10 cellular contexts compared by ENCODE assay signal in the genomic region with DNA sequence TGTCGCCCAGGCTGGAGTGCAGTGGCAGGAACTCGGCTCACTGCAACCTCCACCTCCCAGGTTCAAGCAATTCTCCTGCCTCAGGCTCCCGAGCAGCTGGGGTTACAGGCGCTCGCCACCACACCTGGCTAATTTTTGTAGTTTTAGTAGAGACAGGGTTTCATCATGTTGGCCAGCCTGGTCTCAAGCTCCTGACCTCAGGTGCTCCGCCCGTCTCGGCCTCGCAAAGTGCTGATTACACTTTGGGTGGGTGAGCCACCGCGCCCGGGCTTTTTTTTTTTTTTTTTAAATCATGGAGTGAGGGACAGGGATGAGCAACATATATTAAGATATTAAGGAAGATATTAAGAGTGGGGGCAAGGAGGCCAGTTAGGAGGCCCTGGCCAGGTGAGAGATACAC. TPM values are rescaled to one million over a fixed set of nuclear protein-coding genes. Genes with fewer than 3 reads are reported as not detected.
DNase-seq lines count a peak whose midpoint lies in the region; ATAC-seq and TF ChIP-seq lines count a peak whose summit lies in the region.
"Not testable (repeated sequence)": the region's sequence is repeated elsewhere in the genome, so short reads cannot be mapped to it uniquely, and the experiment has no call there.
"Had no signal": no experiment of that assay in that cellular context is flagged by ENCODE, and none has a peak within 500 bp of the region (broad histone marks: within the 10 kb centered on the region; RNA-seq: fewer than 3 reads in every experiment).

No MANE protein-coding gene starts in this region.

- POLR2A ChIA-PET in T-cell (lab: Charles Lee) = interaction anchor here (0.6 to 1.3 kb wide), 5 partner anchors 15 to 790 kb away, joined by 3 to 4 read pairs (median 3); a partner anchor contains a TSS

- WGBS in suprapubic skin = 90% methylated on average over 12 of the region's 12 CpGs

- H3K9me3 ChIP-seq in neural progenitor cell (ENCODE audit: low read depth); suprapubic skin: not testable (repeated sequence)

- peak overlapping the region; percentile 93 for H3K27ac Mint-ChIP-seq in Calu3 (ENCODE audit: unreplicated experiment)
- H3K27ac Mint-ChIP-seq in T-cell = peak overlapping the region in 1 of 2 donors; percentile 98
- H3K27ac Mint-ChIP-seq in activated naive CD4-positive, alpha-beta T cell treated with anti-CD3 and anti-CD28 coated beads, Interleukin-2, amount 50 U/mL, for 24 hours = peak overlapping the region; percentile 93
- peak overlapping the region; percentile 98 to 99 for H3K27ac Mint-ChIP-seq in effector memory CD8-positive, alpha-beta T cell
- H3K27ac Mint-ChIP-seq in immature natural killer cell = peak overlapping the region; percentile 87 to 98 (median 96)
- not testable (repeated sequence) for H3K27ac Mint-ChIP-seq in neural progenitor cell

- not testable (repeated sequence) for H4K20me1 ChIP-seq in KMS-11 (ENCODE audit: insufficient read depth); neural progenitor cell (ENCODE audit: low read depth)

- not testable (repeated sequence) for H3K9me3 Mint-ChIP-seq in Calu3 (ENCODE audit: low read depth, unreplicated experiment); T-cell; activated naive CD4-positive, alpha-beta T cell treated with anti-CD3 and anti-CD28 coated beads, Interleukin-2, amount 50 U/mL, for 24 hours; effector memory CD8-positive, alpha-beta T cell; immature natural killer cell; neural progenitor cell

- peak overlapping the region; percentile 71; the same call in 1 of the 2 replicates for H3K27ac ChIP-seq in KMS-11
- H3K27ac ChIP-seq in neural progenitor cell, suprapubic skin: not testable (repeated sequence)

- H3K4me3 Mint-ChIP-seq in Calu3 (ENCODE audit: low read depth, unreplicated experiment) (peak overlapping the region; percentile 90), T-cell (peak overlapping the region; percentile 88 to 92 (median 90)), immature natural killer cell (peak overlapping the region; percentile 83 to 98 (median 94)), neural progenitor cell (peak overlapping the region; percentile 97)
- peak overlapping the region; percentile 99 for H3K4me3 Mint-ChIP-seq in activated naive CD4-positive, alpha-beta T cell treated with anti-CD3 and anti-CD28 coated beads, Interleukin-2, amount 50 U/mL, for 24 hours
- H3K4me3 Mint-ChIP-seq in effector memory CD8-positive, alpha-beta T cell = peak overlapping the region; percentile 90 to 96

- H3F3A ChIP-seq in neural progenitor cell (ENCODE audit: low read depth) = peaks cover 14% of the 10 kb centered on the region

- H3K36me3 ChIP-seq in KMS-11 (ENCODE audit: insufficient read depth); neural progenitor cell; suprapubic skin: not testable (repeated sequence)

- not testable (repeated sequence) for TF ChIP-seq POLR2A in suprapubic skin (IDR thresholded peaks at IDR 0.05)

- CTCF ChIA-PET in Calu3 (lab: Charles Lee) (interaction anchor here (0.7 to 3.1 kb wide), 5 partner anchors 21 to 637 kb away, joined by 3 to 27 read pairs (median 4); no protein-coding TSS in a partner anchor), T-cell (lab: Charles Lee) (interaction anchor here (1.4 to 2.8 kb wide), 4 partner anchors 29 to 626 kb away, joined by 3 to 42 read pairs (median 9); no protein-coding TSS in a partner anchor)

- not testable (repeated sequence) for BruUV-seq in Calu3 (replicated peaks; lab: Mats Ljungman, UMichigan)

- peak overlapping the region; percentile 78; the same call in 1 of the 2 replicates for H3K9ac ChIP-seq in KMS-11
- H3K9ac ChIP-seq in neural progenitor cell = not testable (repeated sequence)

- not testable (repeated sequence) for ATAC-seq in T-cell (replicated peaks in 1 of 4); effector memory CD8-positive, alpha-beta T cell (replicated peaks)

- H3K27me3 ChIP-seq in KMS-11 (ENCODE audit: insufficient read depth, low read depth); neural progenitor cell; suprapubic skin: not testable (repeated sequence)

- not testable (repeated sequence) for TF ChIP-seq EP300 in suprapubic skin (IDR thresholded peaks at IDR 0.05)

- H3K4me1 Mint-ChIP-seq in Calu3 (ENCODE audit: low read depth, unreplicated experiment) (peaks cover 33% of the 10 kb centered on the region), T-cell (peaks cover 65 to 68% (median 67%) of the 10 kb centered on the region in 3 donors), immature natural killer cell (peaks cover 60 to 78% of the 10 kb centered on the region in 2 donors), neural progenitor cell (peaks cover 32% of the 10 kb centered on the region)
- H3K4me1 Mint-ChIP-seq in activated naive CD4-positive, alpha-beta T cell treated with anti-CD3 and anti-CD28 coated beads, Interleukin-2, amount 50 U/mL, for 24 hours = peaks cover 58% of the 10 kb centered on the region
- H3K4me1 Mint-ChIP-seq in effector memory CD8-positive, alpha-beta T cell (ENCODE audit: low read depth in 2 of 2) = peaks cover 28 to 42% of the 10 kb centered on the region in 2 donors

- not testable (repeated sequence) for TF ChIP-seq CTCF in Calu3 (IDR thresholded peaks at IDR 0.05; ENCODE audit: unreplicated experiment); KMS-11 (conservative IDR thresholded peaks at IDR 0.05; ENCODE audit: low read depth, low read length); neural progenitor cell (IDR thresholded peaks at IDR 0.05); suprapubic skin (IDR thresholded peaks at IDR 0.05)

- H3K4me1 ChIP-seq in KMS-11 (ENCODE audit: low read depth, poor library complexity, severe bottlenecking) (peaks cover 46% of the 10 kb centered on the region), suprapubic skin (peaks cover 45% of the 10 kb centered on the region)
- not testable (repeated sequence) for H3K4me1 ChIP-seq in neural progenitor cell

- H2AFZ ChIP-seq in KMS-11 (ENCODE audit: low read depth) = peak overlapping the region; percentile 55; the same call in 1 of the 2 replicates
- not testable (repeated sequence) for H2AFZ ChIP-seq in neural progenitor cell (replicated peaks)

- peak overlapping the region; percentile 87 for H3K4me3 ChIP-seq in KMS-11 (IDR thresholded peaks at IDR 0.05; ENCODE audit: insufficient read depth, low read depth, low read length)
- H3K4me3 ChIP-seq in neural progenitor cell = peak overlapping the region; percentile 78
- H3K4me3 ChIP-seq in suprapubic skin = peak overlapping the region; percentile 95

- H3K36me3 Mint-ChIP-seq in Calu3 (ENCODE audit: insufficient read depth, unreplicated experiment) (peaks cover 83% of the 10 kb centered on the region), T-cell (peaks cover 20% of the 10 kb centered on the region), immature natural killer cell (peaks cover 9 to 12% (median 11%) of the 10 kb centered on the region in 3 donors)
- H3K36me3 Mint-ChIP-seq in activated naive CD4-positive, alpha-beta T cell treated with anti-CD3 and anti-CD28 coated beads, Interleukin-2, amount 50 U/mL, for 24 hours; neural progenitor cell: not testable (repeated sequence)
- H3K36me3 Mint-ChIP-seq in effector memory CD8-positive, alpha-beta T cell (ENCODE audit: insufficient read depth) = peaks cover 51% of the 10 kb centered on the region

- not testable (repeated sequence) for DNase-seq in Calu3; T-cell; effector memory CD8-positive, alpha-beta T cell; immature natural killer cell; neural progenitor cell (ENCODE audit: low spot score); suprapubic skin (ENCODE audit: low spot score in 2 of 2)

- peaks cover 49% of the 10 kb centered on the region for H3K79me2 ChIP-seq in KMS-11 (ENCODE audit: insufficient read depth, low read depth)
- H3K79me2 ChIP-seq in neural progenitor cell (ENCODE audit: low read depth) = peaks cover 53% of the 10 kb centered on the region

- not testable (repeated sequence) for H3K27me3 Mint-ChIP-seq in Calu3 (ENCODE audit: unreplicated experiment); T-cell; activated naive CD4-positive, alpha-beta T cell treated with anti-CD3 and anti-CD28 coated beads, Interleukin-2, amount 50 U/mL, for 24 hours; effector memory CD8-positive, alpha-beta T cell; neural progenitor cell (ENCODE audit: insufficient read depth, low read depth)
- peaks cover 11 to 22% (median 16%) of the 10 kb centered on the region in 3 donors for H3K27me3 Mint-ChIP-seq in immature natural killer cell (ENCODE audit: low read depth in 3 of 3)

- intact Hi-C loops in Calu3 (cut with micrococcal nuclease; ENCODE audit: unreplicated experiment) = not testable (repeated sequence)

- H3K4me2 ChIP-seq in KMS-11 = peak overlapping the region; percentile 94
- peak overlapping the region; percentile 80 for H3K4me2 ChIP-seq in neural progenitor cell

RNA-seq across cellular contexts. Expression of a gene that starts 1.2 kb away (rescaled TPM):
- total RNA-seq in Calu3 (2022) = 171 and 181 TPM in 2 replicates
- total RNA-seq in T-cell = 10 to 100 TPM; 28.7 to 65.4 (median 31.7) TPM
- 10 to 100 TPM; 61.3 to 89.6 (median 81.0) TPM for polyA plus RNA-seq in immature natural killer cell
- total RNA-seq in neural progenitor cell (ENCODE audit: low replicate concordance) = 52.7 and 73.0 TPM in 2 replicates
- total RNA-seq in suprapubic skin = 10 to 100 TPM; 30.3 to 35.9 (median 30.9) TPM

RNA-seq across cellular contexts. Expression of a gene that starts 2.2 kb away (rescaled TPM):
- total RNA-seq in Calu3 (2022) = 21.0 and 25.1 TPM in 2 replicates
- total RNA-seq in T-cell = 10 to 100 TPM; 16.1 to 17.4 (median 16.5) TPM
- 10 to 100 TPM; 18.8 to 32.4 (median 21.6) TPM for polyA plus RNA-seq in immature natural killer cell
- 16.8 and 21.1 TPM in 2 replicates for total RNA-seq in neural progenitor cell (ENCODE audit: low replicate concordance)
- 10 to 100 TPM; 16.6 to 19.8 (median 17.6) TPM for total RNA-seq in suprapubic skin

RNA-seq across cellular contexts. Expression of a gene that starts 25.2 kb away (rescaled TPM):
- total RNA-seq in Calu3 (2022) = 7.2 and 9.5 TPM in 2 replicates
- 10 to 100 TPM in 1 of 5 donors, 1 to 10 TPM in 4; 5.5 to 10.4 (median 7.8) TPM for total RNA-seq in T-cell
- polyA plus RNA-seq in immature natural killer cell = under 1 TPM in 1 of 3 donors, not detected in 2; 0.37 TPM
- total RNA-seq in neural progenitor cell (ENCODE audit: low replicate concordance) = 1.1 and 1.4 TPM in 2 replicates
- 1 to 10 TPM; 2.2 to 6.7 (median 3.6) TPM for total RNA-seq in suprapubic skin

RNA-seq across cellular contexts. Expression of a gene that starts 43.5 kb away (rescaled TPM):
- total RNA-seq in Calu3 (2022) (0.24 and 0.39 TPM in 2 replicates), T-cell (1 to 10 TPM in 3 of 5 donors, not detected in 2; 1.8 to 1.9 (median 1.9) TPM), neural progenitor cell (ENCODE audit: low replicate concordance) (not detected in 2 replicates), suprapubic skin (under 1 TPM in 2 of 4 donors, not detected in 2; 0.30 to 0.97 TPM)
- polyA plus RNA-seq in immature natural killer cell = not detected
- total RNA-seq: dermis blood vessel endothelial cell, left ventricle myocardium superior had no signal
